8 cellular contexts compared by ENCODE assay signal in genomic region chr20:32019156-32019510, GRCh38. TPM values are rescaled to one million over a fixed set of nuclear protein-coding genes. Genes with fewer than 3 reads are reported as not detected.
DNase-seq lines count a peak whose midpoint lies in the region; ATAC-seq and TF ChIP-seq lines count a peak whose summit lies in the region.

No MANE protein-coding gene starts in this region.

- H3K56ac ChIP-seq in H9 (ENCODE audit: insufficient read length, low read depth, low read length) = no peak overlapping the region

- H3K4me1 ChIP-seq in H9 (ENCODE audit: insufficient read depth, low read length) (peaks cover 2% of the 10 kb centered on the region; the same call in 1 of the 2 replicates), hepatocyte (ENCODE audit: insufficient read depth) (peaks cover 8% of the 10 kb centered on the region), tibial artery (peaks cover 0 to 20% (median 14%) of the 10 kb centered on the region in 4 donors)

- peaks cover 0 to 6% (median 5%) of the 10 kb centered on the region in 3 experiments; a peak in 4 of 7 replicates for H3K36me3 Mint-ChIP-seq in H9 (ENCODE audit: insufficient read depth in 1 of 3, low read depth in 3 of 3)

- no peak overlapping the region for H4K5ac ChIP-seq in H9 (ENCODE audit: insufficient read length, low read depth, low read length)

- H3K9me3 ChIP-seq in H9 (ENCODE audit: control insufficient read depth, low read depth, low read length) (no peaks in the 10 kb centered on the region), SK-N-MC (ENCODE audit: low read depth, low read length) (no peaks in the 10 kb centered on the region), hepatocyte (ENCODE audit: low read depth) (no peaks in the 10 kb centered on the region), tibial artery (no peaks in the 10 kb centered on the region)

- DNase-seq in AG20443 (ENCODE audit: low spot score) (peak; percentile 41), H9 (peak; percentile 84), SK-N-MC (ENCODE audit: low read depth, low spot score) (no peak), hepatocyte (ENCODE audit: low spot score) (peak; percentile 72), tibial artery (peak in 1 of 2 donors; percentile 38), erythroblast (lab: John Stamatoyannopoulos, UW) (no peak), Ammon's horn (ENCODE audit: low spot score) (no peak)

- no peak overlapping the region; a peak in 1 of 7 replicates for H3K27ac Mint-ChIP-seq in H9

- no peaks in the 10 kb centered on the region for H3K9me3 Mint-ChIP-seq in H9

- H2AK5ac ChIP-seq in H9 (ENCODE audit: insufficient read length, low read length) = no peak overlapping the region

- no peak overlapping the region for H2BK15ac ChIP-seq in H9 (ENCODE audit: low read depth, low read length)

- H3K4me2 ChIP-seq in H9 (ENCODE audit: insufficient read depth, insufficient read length, low read length) = peak overlapping the region; percentile 45
- peak overlapping the region; percentile 94 for H3K4me2 ChIP-seq in hepatocyte

- H3K9ac ChIP-seq in H9 (ENCODE audit: extremely low read depth, insufficient read length, low read length) (no peak overlapping the region), SK-N-MC (ENCODE audit: insufficient read length) (no peak overlapping the region)

- no peak overlapping the region for H3K14ac ChIP-seq in H9 (ENCODE audit: insufficient read depth, low read length)

- TF ChIP-seq CTCF in H9 (conservative IDR thresholded peaks at IDR 0.05) (peak; percentile 63), hepatocyte (IDR thresholded peaks at IDR 0.05; ENCODE audit: poor library complexity) (peak; percentile 19), tibial artery (IDR thresholded peaks at IDR 0.05) (no peak)

- no peak overlapping the region for H3K4ac ChIP-seq in H9 (ENCODE audit: low read depth, low read length)

- no peaks in the 10 kb centered on the region for H3K27me3 ChIP-seq in H9 (ENCODE audit: insufficient read depth, low read length)
- peaks cover 76% of the 10 kb centered on the region for H3K27me3 ChIP-seq in hepatocyte
- H3K27me3 ChIP-seq in tibial artery = peaks cover 0 to 89% of the 10 kb centered on the region in 2 donors

- H4K91ac ChIP-seq in H9 (ENCODE audit: insufficient read length, low read depth, low read length) = no peak overlapping the region

- H3K18ac ChIP-seq in H9 (ENCODE audit: insufficient read length, low read depth, low read length) = no peak overlapping the region

- no peaks in the 10 kb centered on the region for H4K20me1 ChIP-seq in H9 (ENCODE audit: control insufficient read depth, insufficient read depth, insufficient read length)
- no peaks in the 10 kb centered on the region for H4K20me1 ChIP-seq in hepatocyte (ENCODE audit: insufficient read depth, poor library complexity, severe bottlenecking)

- H3K23me2 ChIP-seq in H9 (ENCODE audit: insufficient read length, low read depth, low read length, poor library complexity, severe bottlenecking) = peaks cover 7% of the 10 kb centered on the region

- H2BK120ac ChIP-seq in H9 (ENCODE audit: low read depth, low read length, poor library complexity, severe bottlenecking) = no peak overlapping the region

- no peak overlapping the region for H2BK5ac ChIP-seq in H9 (ENCODE audit: insufficient read length, low read length)

- no peak for ATAC-seq in GM18519 (IDR thresholded peaks at IDR 0.05; ENCODE audit: low FRiP score, unreplicated experiment)

- no peak overlapping the region for H3K23ac ChIP-seq in H9 (ENCODE audit: insufficient read length, low read depth, low read length)

- H4K8ac ChIP-seq in H9 (replicated peaks; ENCODE audit: insufficient read length, low read depth, low read length) = no peak overlapping the region

- WGBS in H9 (ENCODE audit: extremely low coverage, insufficient read length, low lambda C conversion rate) = no CpG with 5 or more reads among the region's 42 CpGs
- 3% methylated on average over 5 of the region's 42 CpGs for WGBS in hepatocyte (ENCODE audit: low lambda C conversion rate, missing lambda C conversion rate)

- H2BK12ac ChIP-seq in H9 (ENCODE audit: insufficient read length, low read depth, low read length) = no peak overlapping the region

- H3K79me1 ChIP-seq in H9 (ENCODE audit: insufficient read depth, low read depth, low read length, poor library complexity, severe bottlenecking) = no peaks in the 10 kb centered on the region

- no peak overlapping the region for H2AFZ ChIP-seq in H9 (ENCODE audit: low read length)
- no peak overlapping the region for H2AFZ ChIP-seq in hepatocyte

- H2BK20ac ChIP-seq in H9 (ENCODE audit: low read depth, low read length, poor library complexity, severe bottlenecking) = no peak overlapping the region

- H3K36me3 ChIP-seq in SK-N-MC (ENCODE audit: insufficient read depth, low read length) (no peaks in the 10 kb centered on the region), hepatocyte (replicated peaks; ENCODE audit: insufficient read depth, low read depth) (no peaks in the 10 kb centered on the region), tibial artery (no peaks in the 10 kb centered on the region)

- H3K9me2 ChIP-seq in hepatocyte (replicated peaks; ENCODE audit: insufficient read depth) = no peaks in the 10 kb centered on the region

- H3K27me3 Mint-ChIP-seq in H9 (ENCODE audit: low read depth) = peaks cover 42% of the 10 kb centered on the region

- H3K27ac ChIP-seq in H9 (ENCODE audit: insufficient read length, low read depth, low read length) (no peak overlapping the region), SK-N-MC (no peak overlapping the region), hepatocyte (no peak overlapping the region), tibial artery (no peak overlapping the region)

- intact Hi-C loops in tibial artery (cut with DNase I; ENCODE audit: low total_unique reads) = no loop called here

- H3K4me3 ChIP-seq in SK-N-MC (peak overlapping the region; percentile 47), hepatocyte (peak overlapping the region; percentile 65), tibial artery (peak overlapping the region; percentile 36 to 47)

- peaks cover 30 to 31% of the 10 kb centered on the region in 2 experiments for H3K4me1 Mint-ChIP-seq in H9

- H3T11ph ChIP-seq in H9 (ENCODE audit: low read length) = no peak overlapping the region

- TF ChIP-seq POLR2A in erythroblast (IDR thresholded peaks at IDR 0.05; ENCODE audit: low read length) = no peak

- peak overlapping the region; percentile 69 to 91 for H3K4me3 Mint-ChIP-seq in H9

- H3K79me2 ChIP-seq in H9 (ENCODE audit: insufficient read depth, low read length) (no peaks in the 10 kb centered on the region), hepatocyte (no peaks in the 10 kb centered on the region)

RNA-seq across cellular contexts. Expression of gene CCM2L, which starts 8.9 kb away (rescaled TPM):
- total RNA-seq in H9 (2021) = 4.6 and 5.2 TPM in 2 replicates
- total RNA-seq in hepatocyte = 0.77 and 0.80 TPM in 2 replicates
- polyA plus RNA-seq in hepatocyte = 0.56 and 1.0 TPM in 2 replicates

RNA-seq across cellular contexts. Expression of gene HCK, which starts 32.9 kb away (rescaled TPM):
- total RNA-seq in H9 (2021) = 1.7 and 1.8 TPM in 2 replicates
- 0.44 and 2.2 TPM in 2 replicates for total RNA-seq in hepatocyte
- 0.54 and 0.90 TPM in 2 replicates for polyA plus RNA-seq in hepatocyte

RNA-seq across cellular contexts. Expression of gene XKR7, which starts 51.2 kb away (rescaled TPM):
- total RNA-seq in H9 (2021) (1.3 and 1.5 TPM in 2 replicates), hepatocyte (0.12 and 0.37 TPM in 2 replicates)
- polyA plus RNA-seq in hepatocyte = not detected in 2 replicates

Comparison
In these comparisons a context has a peak if more than half of its experiments do, and no peak if none do; other contexts are left out.
1. DNase-seq: peak in AG20443 (single experiment), H9 (single experiment) and hepatocyte (single experiment); none in SK-N-MC (single experiment), erythroblast (0 of 2) and Ammon's horn (single experiment).
2. CTCF ChIP-seq: peak in H9 (single experiment) and hepatocyte (single experiment); none in tibial artery (0 of 2).
3. Peak in every context shown above with its lines, with median percentiles within 50 percentile points of each other: H3K4me3 ChIP-seq.